In the genomic region with DNA sequence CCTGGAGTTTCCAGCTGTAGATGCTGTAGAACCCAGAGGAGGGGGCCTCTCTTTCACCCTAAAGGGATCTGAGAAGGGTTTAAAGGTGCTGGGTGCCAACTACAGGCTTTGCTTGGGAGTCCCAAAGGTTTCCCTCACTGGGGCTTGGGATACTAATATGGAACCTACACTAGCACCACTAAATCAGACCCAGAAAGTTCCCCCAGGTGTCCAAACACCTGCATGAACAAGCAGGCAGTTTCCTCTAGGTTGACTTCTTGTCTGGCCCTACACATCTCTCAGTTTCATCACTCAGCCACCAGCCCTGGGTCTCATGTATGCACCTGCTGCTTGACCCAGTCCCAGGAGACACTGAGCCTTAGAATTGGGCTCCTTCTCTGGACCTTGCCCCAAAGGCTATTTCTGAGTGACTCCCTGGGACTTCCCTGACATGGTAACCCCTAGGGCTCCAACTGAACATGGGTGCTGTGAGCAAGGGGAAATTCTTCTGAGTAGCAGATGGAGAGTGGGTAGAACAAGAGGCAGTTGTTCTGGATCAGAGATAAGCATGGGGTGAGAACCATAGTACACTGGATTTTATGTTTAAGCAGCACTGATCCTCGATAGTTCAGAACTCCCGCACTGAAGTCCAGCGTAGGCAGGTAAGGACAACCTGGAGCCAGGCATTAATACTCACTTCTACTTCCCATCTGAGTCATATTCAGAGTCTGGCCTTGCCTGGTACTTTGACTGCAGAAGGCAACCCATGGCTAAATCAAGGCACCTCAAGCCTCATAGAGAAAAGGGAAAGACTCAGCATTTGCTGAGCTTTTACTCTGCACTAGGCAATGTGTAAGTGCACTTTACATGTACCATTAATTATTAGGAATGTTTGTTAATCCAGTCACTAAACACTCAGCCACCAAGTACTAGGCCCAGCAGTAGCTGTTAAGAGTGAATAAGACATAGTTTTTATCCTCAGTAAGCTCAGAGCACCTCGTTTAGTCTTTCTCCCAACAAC, we compare ENCODE assay signal across 8 cellular contexts. TPM values are rescaled to one million over a fixed set of nuclear protein-coding genes. Genes with fewer than 3 reads are reported as not detected.
DNase-seq lines count a peak whose midpoint lies in the region; ATAC-seq and TF ChIP-seq lines count a peak whose summit lies in the region.
"Had no signal": no experiment of that assay in that cellular context is flagged by ENCODE, and none has a peak within 500 bp of the region (broad histone marks: within the 10 kb centered on the region; RNA-seq: fewer than 3 reads in every experiment).

No MANE protein-coding gene starts in this region.

- in situ Hi-C loops in ACHN (cut with HindIII; ENCODE audit: low pct_ligation_motif_present, low pct_unique_long_range_greater_than_20kb, low sequenced_read_pairs), result no loop called here

- peaks cover 28 to 52% of the 10 kb centered on the region in 2 donors for H3K36me3 Mint-ChIP-seq in activated naive CD4-positive, alpha-beta T cell treated with anti-CD3 and anti-CD28 coated beads, Interleukin-2, amount 50 U/mL, for 72 hours

- H3K27ac Mint-ChIP-seq in activated naive CD4-positive, alpha-beta T cell treated with anti-CD3 and anti-CD28 coated beads, Interleukin-2, amount 50 U/mL, for 72 hours, result peak overlapping the region; percentile 58 to 65

- no peaks in the 10 kb centered on the region for H3K9me3 ChIP-seq in neutrophil

- H3K9me3 Mint-ChIP-seq in activated naive CD4-positive, alpha-beta T cell treated with anti-CD3 and anti-CD28 coated beads, Interleukin-2, amount 50 U/mL, for 72 hours, result peaks cover 0 to 8% of the 10 kb centered on the region in 2 donors

- H3K27me3 ChIP-seq in neutrophil, result no peaks in the 10 kb centered on the region

- no peak for TF ChIP-seq CTCF in neutrophil (IDR thresholded peaks at IDR 0.05)

- H3K27ac ChIP-seq in neutrophil, result peak overlapping the region; percentile 74
- H3K27ac ChIP-seq: SK-N-MC had no signal

- no peak for DNase-seq in activated naive CD4-positive, alpha-beta T cell treated with anti-CD3 and anti-CD28 coated beads, Interleukin-2, amount 50 U/mL, for 72 hours (ENCODE audit: low spot score in 2 of 2)
- no peak for DNase-seq in ecto neural progenitor cell (ENCODE audit: low spot score)
- DNase-seq in ACHN, result no peak
- DNase-seq in dedifferentiated amniotic fluid mesenchymal stem cell (ENCODE audit: extremely low spot score), result no peak

- peaks cover 42 to 45% of the 10 kb centered on the region in 2 experiments for H3K4me1 ChIP-seq in neutrophil (ENCODE audit: control insufficient read depth in 1 of 2, insufficient read depth in 1 of 2, low read depth in 1 of 2, low read length in 1 of 2)

- peaks cover 24% of the 10 kb centered on the region for H3K36me3 ChIP-seq in neutrophil

- no peak overlapping the region for H3K4me3 ChIP-seq in neutrophil (ENCODE audit: low read depth in 1 of 2, low read length in 1 of 2)
- H3K4me3 ChIP-seq: SK-N-MC had no signal

- ATAC-seq in GM19324 (IDR thresholded peaks at IDR 0.05; ENCODE audit: low FRiP score, unreplicated experiment) (peak; percentile 86), HG02943 (IDR thresholded peaks at IDR 0.05; ENCODE audit: low read depth, unreplicated experiment) (peak; percentile 89)
- ATAC-seq in activated naive CD4-positive, alpha-beta T cell treated with anti-CD3 and anti-CD28 coated beads, Interleukin-2, amount 50 U/mL, for 72 hours, result peak in 1 of 2 donors; percentile 36

RNA-seq across cellular contexts. Expression of gene BCL2L1, which starts 16.8 kb away (rescaled TPM):
- total RNA-seq in activated naive CD4-positive, alpha-beta T cell treated with anti-CD3 and anti-CD28 coated beads, Interleukin-2, amount 50 U/mL, for 72 hours, result 100 to 1,000 TPM in 1 of 2 donors, 10 to 100 TPM in 1; 86.6 to 143 TPM

RNA-seq across cellular contexts. Expression of gene TPX2, which starts 33.2 kb away (rescaled TPM):
- 100 to 1,000 TPM; 123 to 215 TPM for total RNA-seq in activated naive CD4-positive, alpha-beta T cell treated with anti-CD3 and anti-CD28 coated beads, Interleukin-2, amount 50 U/mL, for 72 hours
